8 cellular contexts compared by ENCODE assay signal in genomic region chr9:112174223-112174964, GRCh38. TPM values are rescaled to one million over a fixed set of nuclear protein-coding genes. Genes with fewer than 3 reads are reported as not detected.
DNase-seq lines count a peak whose midpoint lies in the region; ATAC-seq lines count a peak whose summit lies in the region.

No MANE protein-coding gene starts in this region.

- no peaks in the 10 kb centered on the region for H3K36me3 ChIP-seq in skeletal muscle tissue (ENCODE audit: control insufficient read depth in 3 of 3, insufficient read depth in 3 of 3, low read length in 3 of 3)

- 4% methylated on average over 42 of the region's 42 CpGs for WGBS in right cardiac atrium

- peaks cover 27% of the 10 kb centered on the region for H3K4me1 Mint-ChIP-seq in activated naive CD8-positive, alpha-beta T cell treated with anti-CD3 and anti-CD28 coated beads for 36 hours

- H3K9me3 Mint-ChIP-seq in activated naive CD8-positive, alpha-beta T cell treated with anti-CD3 and anti-CD28 coated beads for 36 hours: peaks cover 1% of the 10 kb centered on the region

- H3K4me3 Mint-ChIP-seq in activated naive CD8-positive, alpha-beta T cell treated with anti-CD3 and anti-CD28 coated beads for 36 hours: peak overlapping the region; percentile 85

- H3K4me3 ChIP-seq in right cardiac atrium (ENCODE audit: low read length): peak overlapping the region; percentile 86
- peak overlapping the region; percentile 41 to 69 (median 59) for H3K4me3 ChIP-seq in skeletal muscle tissue (ENCODE audit: low read length in 3 of 3)

- peaks cover 14% of the 10 kb centered on the region for H3K36me3 Mint-ChIP-seq in activated naive CD8-positive, alpha-beta T cell treated with anti-CD3 and anti-CD28 coated beads for 36 hours

- H3K4me1 ChIP-seq in right cardiac atrium (ENCODE audit: control insufficient read depth, insufficient read depth, low read length) (peaks cover 4% of the 10 kb centered on the region), skeletal muscle tissue (ENCODE audit: control insufficient read depth in 3 of 3, insufficient read depth in 3 of 3, low read length in 3 of 3) (peaks cover 5 to 11% (median 5%) of the 10 kb centered on the region in 3 donors)

- peak overlapping the region; percentile 33 for H3K27ac ChIP-seq in right cardiac atrium (ENCODE audit: low read length)
- no peak overlapping the region for H3K27ac ChIP-seq in skeletal muscle tissue (ENCODE audit: low read depth, low read length)

- DNase-seq in ELR (ENCODE audit: low read depth) (peak; percentile 89), HuH-7 (ENCODE audit: low spot score) (peak; percentile 80), SKM-1 treated with dmso at 0.1 percent for 144 hours (lab: John Stamatoyannopoulos, UW; ENCODE audit: unreplicated experiment) (peak; percentile 14), right cardiac atrium (peak; percentile 79 to 92 (median 90)), NCI-H226 (no peak)
- DNase-seq in activated naive CD8-positive, alpha-beta T cell treated with anti-CD3 and anti-CD28 coated beads for 36 hours: peak; percentile 76

- H3K9me3 ChIP-seq in right cardiac atrium (ENCODE audit: control insufficient read depth, low read length) (no peaks in the 10 kb centered on the region), skeletal muscle tissue (ENCODE audit: control insufficient read depth in 3 of 3, low read length in 3 of 3) (no peaks in the 10 kb centered on the region)

- no peak overlapping the region for H3K9ac ChIP-seq in skeletal muscle tissue (ENCODE audit: low read depth in 1 of 3, low read length in 3 of 3)

- peaks cover 32% of the 10 kb centered on the region for H3K27me3 Mint-ChIP-seq in activated naive CD8-positive, alpha-beta T cell treated with anti-CD3 and anti-CD28 coated beads for 36 hours

- H3K27ac Mint-ChIP-seq in activated naive CD8-positive, alpha-beta T cell treated with anti-CD3 and anti-CD28 coated beads for 36 hours: peak overlapping the region; percentile 89

- intact Hi-C loops in right cardiac atrium (cut with DNase I): no loop called here

- peak; percentile 89 for ATAC-seq in GM21717 (IDR thresholded peaks at IDR 0.05; ENCODE audit: unreplicated experiment)
- ATAC-seq in right cardiac atrium: peak; percentile 89 to 94

- H3K27me3 ChIP-seq in right cardiac atrium (ENCODE audit: control insufficient read depth, insufficient read depth) (no peaks in the 10 kb centered on the region), skeletal muscle tissue (ENCODE audit: control insufficient read depth in 3 of 3, insufficient read depth in 3 of 3, low read length in 3 of 3) (peaks cover 0 to 17% (median 4%) of the 10 kb centered on the region in 3 donors)

RNA-seq across cellular contexts. Expression of gene SUSD1, which starts 0.7 kb away (rescaled TPM):
- total RNA-seq in activated naive CD8-positive, alpha-beta T cell treated with anti-CD3 and anti-CD28 coated beads for 36 hours: 1 to 10 TPM; 3.8 to 5.2 TPM
- 10 to 100 TPM in 2 of 4 donors, 1 to 10 TPM in 2; 8.1 to 13.3 (median 10.0) TPM for total RNA-seq in right cardiac atrium
- 4.5 TPM for polyA plus RNA-seq in right cardiac atrium
- total RNA-seq in skeletal muscle tissue: 22.4 TPM
